Comparison of ENCODE assay signal across 9 cellular contexts in the genomic region with DNA sequence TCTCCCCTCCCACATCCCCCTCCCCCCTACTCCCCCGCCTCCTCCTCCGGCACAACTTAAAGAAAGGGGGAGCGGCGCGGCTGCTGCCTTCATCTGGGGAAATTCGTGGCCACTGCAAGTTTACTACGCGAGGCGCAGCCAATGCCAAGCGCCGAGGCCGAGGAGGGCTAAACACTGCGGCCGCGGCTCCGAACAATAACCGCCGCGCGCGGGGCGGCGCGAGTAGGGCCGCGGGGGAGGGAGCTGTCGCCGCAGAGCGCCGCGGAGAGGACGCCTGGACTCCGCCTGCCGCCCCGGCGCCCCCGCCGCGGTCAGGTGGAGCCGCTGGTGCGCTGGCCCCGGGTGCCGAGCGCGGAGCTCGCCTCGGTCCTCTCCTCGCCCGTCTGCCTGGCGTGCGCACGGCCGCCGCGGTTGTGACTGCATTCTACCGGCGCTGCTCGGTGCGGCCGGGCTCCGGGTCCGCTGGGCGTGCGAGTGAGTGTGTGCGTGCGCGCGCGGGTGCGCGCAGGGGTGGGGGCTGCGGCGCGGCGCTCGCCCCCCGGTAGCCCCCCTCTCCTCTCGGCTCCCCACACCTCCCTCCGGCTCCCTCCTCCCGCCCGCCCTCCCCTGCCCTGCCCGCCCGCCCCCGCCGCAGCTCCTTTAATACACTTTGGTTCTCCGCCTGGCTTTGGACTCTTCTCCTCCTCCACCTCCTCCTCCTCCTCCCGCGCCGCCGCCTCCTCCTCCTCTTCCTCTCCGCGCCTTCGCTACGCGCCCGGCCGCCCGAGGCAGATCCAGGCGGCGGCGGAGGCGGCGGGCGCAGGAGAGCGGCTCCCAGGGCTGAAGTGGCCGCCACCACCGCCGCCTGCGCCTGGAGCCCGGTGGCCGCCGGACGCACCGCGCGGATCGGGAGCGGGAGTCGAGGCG. TPM values are rescaled to one million over a fixed set of nuclear protein-coding genes. Genes with fewer than 3 reads are reported as not detected.
DNase-seq lines count a peak whose midpoint lies in the region; ATAC-seq, FAIRE-seq and TF ChIP-seq lines count a peak whose summit lies in the region.
"Had no signal": no experiment of that assay in that cellular context is flagged by ENCODE, and none has a peak within 500 bp of the region (broad histone marks: within the 10 kb centered on the region; RNA-seq: fewer than 3 reads in every experiment).

Gene ZIC2, plus strand, starts transcription at position 670 of the 906 bp plus-strand sequence. CDS start 281 bp downstream, outside the sequence.

- H3K9me3 ChIP-seq in BE2C (no peaks in the 10 kb centered on the region; the same call in 1 of the 2 replicates), OCI-LY3 (ENCODE audit: insufficient read depth, low read length) (no peaks in the 10 kb centered on the region), HepG2 (ENCODE audit: low read length) (no peaks in the 10 kb centered on the region), upper lobe of left lung (peaks cover 0 to 3% (median 0%) of the 10 kb centered on the region in 4 donors)

- H2AFZ ChIP-seq in OCI-LY3 (ENCODE audit: low read depth, low read length) (peak within 1 kb of the TSS; percentile 35; the same call in 1 of the 2 replicates), HepG2 (ENCODE audit: low read length) (no peak within 1 kb of the TSS)

- TF ChIP-seq RAD21 in HepG2 (CRISPR knock-in tag; IDR thresholded peaks at IDR 0.05): 0 out of 2 replicates have a peak, but pooled peaks have one; percentile 47

- no peaks in the 10 kb centered on the region for H4K20me1 ChIP-seq in OCI-LY3 (ENCODE audit: insufficient read depth, low read length)
- no peaks in the 10 kb centered on the region for H4K20me1 ChIP-seq in HepG2 (ENCODE audit: insufficient read depth, low read length)

- TF ChIP-seq CTCF in BE2C (IDR thresholded peaks at IDR 0.05; ENCODE audit: low read depth, low read length) (no peak), OCI-LY3 (IDR thresholded peaks at IDR 0.05; ENCODE audit: low read depth, low read length) (no peak), cardiac fibroblast (IDR thresholded peaks at IDR 0.05; ENCODE audit: low read depth, low read length) (no peak), HepG2 (CRISPR knock-in tag; IDR thresholded peaks at IDR 0.05) (no peak), upper lobe of left lung (IDR thresholded peaks at IDR 0.05) (no peak)

- H3K27ac ChIP-seq in OCI-LY3 (ENCODE audit: low read length): peak within 1 kb of the TSS; percentile 64
- no peak within 1 kb of the TSS for H3K27ac ChIP-seq in HepG2 (ENCODE audit: extremely low read length, insufficient read depth, low read length)
- no peak within 1 kb of the TSS for H3K27ac ChIP-seq in upper lobe of left lung

- FAIRE-seq in H54 (lab: Jason Lieb, UNC) (peak; percentile 48), HepG2 (lab: Jason Lieb, UNC) (no peak)

- intact Hi-C loops in HepG2 (cut with micrococcal nuclease; ENCODE audit: unreplicated experiment): loop anchor here (1.0 to 10.0 kb wide), 2 partner anchors 107 to 533 kb away; no protein-coding TSS in a partner anchor

- H3K36me3 ChIP-seq in BE2C: no peaks in the 10 kb centered on the region
- H3K36me3 ChIP-seq in OCI-LY3 (replicated peaks; ENCODE audit: low read depth, low read length): no peaks in the 10 kb centered on the region
- H3K36me3 ChIP-seq in HepG2 (replicated peaks in 1 of 2; ENCODE audit: control insufficient read depth in 1 of 2, insufficient read depth in 2 of 2, low read length in 2 of 2): no peaks in the 10 kb centered on the region
- no peaks in the 10 kb centered on the region for H3K36me3 ChIP-seq in upper lobe of left lung

- peaks cover 91% of the 10 kb centered on the region for H3K27me3 ChIP-seq in BE2C
- H3K27me3 ChIP-seq in OCI-LY3 (ENCODE audit: low read depth, low read length): 0 out of 2 replicates have a peak, but pooled peaks cover 4% of the 10 kb centered on the region
- peaks cover 7 to 65% of the 10 kb centered on the region in 2 experiments; a peak in 4 of 5 replicates for H3K27me3 ChIP-seq in HepG2 (ENCODE audit: control insufficient read depth in 1 of 2, insufficient read depth in 2 of 2, low read length in 2 of 2)
- peaks cover 4 to 88% (median 69%) of the 10 kb centered on the region in 4 donors for H3K27me3 ChIP-seq in upper lobe of left lung

- peaks cover 19% of the 10 kb centered on the region for H3K79me2 ChIP-seq in OCI-LY3 (ENCODE audit: low read length)
- no peaks in the 10 kb centered on the region for H3K79me2 ChIP-seq in HepG2 (ENCODE audit: insufficient read depth, low read length)

- H3K4me1 ChIP-seq in BE2C (no peaks in the 10 kb centered on the region), OCI-LY3 (ENCODE audit: low read length) (0 out of 2 replicates have a peak, but pooled peaks cover 4% of the 10 kb centered on the region), HepG2 (ENCODE audit: insufficient read depth, low read length) (peaks cover 38% of the 10 kb centered on the region), upper lobe of left lung (peaks cover 32 to 56% (median 37%) of the 10 kb centered on the region in 4 donors)

- H3K9ac ChIP-seq in OCI-LY3 (ENCODE audit: low read length) (peak within 1 kb of the TSS; percentile 71), HepG2 (ENCODE audit: insufficient read depth, low read depth, low read length) (no peak within 1 kb of the TSS)

- no peak for TF ChIP-seq EP300 in HepG2 (IDR thresholded peaks at IDR 0.05; ENCODE audit: low read depth in 2 of 2, low read length in 2 of 2)
- no peak for TF ChIP-seq EP300 in HepG2 (CRISPR knock-in tag; IDR thresholded peaks at IDR 0.05; ENCODE audit: borderline replicate concordance)
- no peak for TF ChIP-seq EP300 in upper lobe of left lung (IDR thresholded peaks at IDR 0.05)

- no TSS peak for BruUV-seq in HepG2 (replicated peaks; lab: Mats Ljungman, UMichigan)

- under 1% methylated on average over 30 of the region's 120 CpGs for WGBS in HepG2 (ENCODE audit: low lambda C conversion rate)
- WGBS in upper lobe of left lung, 2 donors: 0 to 3% methylated on average over 9 to 43 of the region's 120 CpGs

- H3K4me3 ChIP-seq in BE2C (ENCODE audit: low read depth, low read length): peak within 1 kb of the TSS; percentile 56
- H3K4me3 ChIP-seq in OCI-LY3 (ENCODE audit: low read length): peak within 1 kb of the TSS; percentile 92
- peak within 1 kb of the TSS; percentile 33 to 52 for H3K4me3 ChIP-seq in cardiac fibroblast (replicated peaks in 1 of 2; ENCODE audit: low read depth in 2 of 2, low read length in 2 of 2)
- peak within 1 kb of the TSS; percentile 47 to 73 (median 48); a peak in 5 of 6 replicates for H3K4me3 ChIP-seq in HepG2 (replicated peaks in 1 of 3; ENCODE audit: insufficient read depth in 1 of 3, low read depth in 2 of 3, low read length in 3 of 3)
- peak within 1 kb of the TSS; percentile 20 to 49 (median 42) for H3K4me3 ChIP-seq in upper lobe of left lung

- DNase-seq in BE2C: peak; percentile 52
- peak; percentile 95 for DNase-seq in H54 (ENCODE audit: insufficient read length, low spot score)
- no peak for DNase-seq in cardiac fibroblast (ENCODE audit: low read depth in 2 of 2)
- DNase-seq in HepG2 (ENCODE audit: low spot score): no peak
- peak in 1 of 2 donors; percentile 88 for DNase-seq in upper lobe of left lung

- CTCF ChIA-PET in HepG2 (lab: Yijun Ruan, JAX; ENCODE audit: low intra/inter-chr PET ratio, low total read pairs): no interaction called here

- in situ Hi-C loops in HepG2 (cut with HindIII; ENCODE audit: extremely low pct_ligation_motif_present, low pct_unique_long_range_greater_than_20kb): loop anchor here (10.0 kb wide), 1 partner anchor 253 kb away; no protein-coding TSS in a partner anchor

- H3K4me2 ChIP-seq in OCI-LY3 (ENCODE audit: low read length) (peak within 1 kb of the TSS; percentile 57), HepG2 (ENCODE audit: low read depth, low read length) (peak within 1 kb of the TSS; percentile 84)

- TF ChIP-seq POLR2A in H54 (IDR thresholded peaks at IDR 0.05; ENCODE audit: low read depth, low read length) (peak; percentile 39; the same call in 1 of the 2 replicates), HepG2 (IDR thresholded peaks at IDR 0.05; ENCODE audit: insufficient read depth in 1 of 2, low read depth in 2 of 2, low read length in 2 of 2) (no peak), upper lobe of left lung (IDR thresholded peaks at IDR 0.05) (no peak)

- POLR2A ChIA-PET in HepG2 (lab: Yijun Ruan, JAX): interaction anchor here (0.6 kb wide), 1 partner anchor 56 kb away, joined by 3 read pairs; no protein-coding TSS in a partner anchor

- ATAC-seq in HepG2: peak; percentile 48
- peak in 1 of 2 donors; percentile 54 for ATAC-seq in upper lobe of left lung (ENCODE audit: low FRiP score in 2 of 2)
- no peak for ATAC-seq in HG02678 (IDR thresholded peaks at IDR 0.05; ENCODE audit: unreplicated experiment)
- no peak for ATAC-seq in HG02938 (IDR thresholded peaks at IDR 0.05; ENCODE audit: unreplicated experiment)

TF ChIP-seq in HepG2, 621 proteins besides CTCF, POLR2A, EP300 and RAD21 (continues in another document):
- TF ChIP-seq RFX5 (IDR thresholded peaks at IDR 0.05; ENCODE audit: low read depth, low read length): no peak
- TF ChIP-seq KDM2A (CRISPR knock-in tag; IDR thresholded peaks at IDR 0.05; ENCODE audit: borderline replicate concordance, low read depth): no peak

RNA-seq across cellular contexts. Expression of gene ZIC2, which starts in this region (rescaled TPM):
- polyA plus RNA-seq in BE2C (2012; ENCODE audit: insufficient read depth, insufficient read length, low read depth): not detected
- total RNA-seq in HepG2 (2016; rRNA removed; fragmentation: Illumina TruSeq; extraction: Trizol): not detected in 2 replicates
- not detected in 2 replicates for total RNA-seq in HepG2 (2016; cell fraction: cytosol; rRNA removed; fragmentation: Illumina TruSeq; extraction: Trizol; ENCODE audit: low read depth)
- 0.06 TPM in 1 of 2 replicates, not detected in the other for total RNA-seq in HepG2 (2016; cell fraction: insoluble cytoplasmic fraction; rRNA removed; fragmentation: Illumina TruSeq; extraction: Trizol)
- not detected in 2 replicates for total RNA-seq in HepG2 (2016; cell fraction: membrane; rRNA removed; fragmentation: Illumina TruSeq; extraction: Trizol)
- total RNA-seq in HepG2 (2016; cell fraction: nucleus; rRNA removed; fragmentation: Illumina TruSeq; extraction: Trizol): not detected in 2 replicates
- polyA plus RNA-seq in HepG2 (2011; rRNA removed): 0.12 and 0.13 TPM in 2 replicates
- 0.06 and 0.11 TPM in 2 replicates for polyA plus RNA-seq in HepG2 (2011; cell fraction: cytosol; rRNA removed)
- 0.29 and 0.32 TPM in 2 replicates for polyA plus RNA-seq in HepG2 (2011; cell fraction: nucleus; rRNA removed)
- polyA plus RNA-seq in HepG2 (2012): 0.17 and 0.24 TPM in 2 replicates
- polyA plus RNA-seq in HepG2 (2016; cell fraction: cytosol; fragmentation: Illumina TruSeq; extraction: Trizol; ENCODE audit: low read depth): not detected in 2 replicates
- polyA plus RNA-seq in HepG2 (2016; cell fraction: insoluble cytoplasmic fraction; fragmentation: Illumina TruSeq; extraction: Trizol; ENCODE audit: low read depth): 0.08 TPM in 2 replicates
- not detected in 2 replicates for polyA plus RNA-seq in HepG2 (2016; cell fraction: membrane; fragmentation: Illumina TruSeq; extraction: Trizol; ENCODE audit: low read depth)
- polyA plus RNA-seq in HepG2 (2016; cell fraction: nucleus; fragmentation: Illumina TruSeq; extraction: Trizol; ENCODE audit: insufficient read depth, low read depth): not detected in 2 replicates
- polyA minus RNA-seq in HepG2 (2011; rRNA and poly(A)+ RNA removed; ENCODE audit: low replicate concordance): 0.18 and 5.2 TPM in 2 replicates
- polyA minus RNA-seq in HepG2 (2011; cell fraction: cytosol; rRNA and poly(A)+ RNA removed): 0.53 and 0.59 TPM in 2 replicates
- polyA minus RNA-seq in HepG2 (2011; cell fraction: nucleus; rRNA and poly(A)+ RNA removed): 0.13 TPM in 1 of 2 replicates, not detected in the other
- total RNA-seq in upper lobe of left lung: under 1 TPM in 2 of 6 donors, not detected in 4; 0.69 to 0.84 TPM
- total RNA-seq: renal cortical epithelial cell had no signal

Comparison
In these comparisons a context has a peak if more than half of its experiments do, and no peak if none do; other contexts are left out.
1. DNase-seq: peak in BE2C (single experiment) and H54 (single experiment); none in cardiac fibroblast (0 of 2) and HepG2 (single experiment).
2. Peak in every context shown above with its lines, with median percentiles within 50 percentile points of each other: H3K4me3 ChIP-seq.